Comparison of ENCODE assay signal across 8 cellular contexts in genomic region chr16:88781140-88782077, GRCh38. TPM values are rescaled to one million over a fixed set of nuclear protein-coding genes. Genes with fewer than 3 reads are reported as not detected.
DNase-seq lines count a peak whose midpoint lies in the region; ATAC-seq and TF ChIP-seq lines count a peak whose summit lies in the region.

No MANE protein-coding gene starts in this region.

- no peaks in the 10 kb centered on the region for H3K9me3 Mint-ChIP-seq in progenitor cell of endocrine pancreas (ENCODE audit: low read depth)

- H3K9me3 ChIP-seq in spleen (no peaks in the 10 kb centered on the region), testis (no peaks in the 10 kb centered on the region)

- no peak for TF ChIP-seq POLR2A in spleen (IDR thresholded peaks at IDR 0.05)
- TF ChIP-seq POLR2A in testis (IDR thresholded peaks at IDR 0.05): no peak

- H3K36me3 ChIP-seq in spleen (peaks cover 0 to 15% (median 0%) of the 10 kb centered on the region in 6 donors), testis (ENCODE audit: low read depth, missing control alignments) (no peaks in the 10 kb centered on the region)

- peak overlapping the region; percentile 74 to 97 (median 92) for H3K27ac ChIP-seq in spleen
- H3K27ac ChIP-seq in testis: no peak overlapping the region

- H3K4me1 ChIP-seq in spleen (peaks cover 45 to 91% (median 75%) of the 10 kb centered on the region in 6 donors), testis (peaks cover 12% of the 10 kb centered on the region)

- intact Hi-C loops in spleen (cut with DNase I; ENCODE audit: low total_unique reads) (no loop called here), testis (cut with DNase I; ENCODE audit: low total_unique reads) (loop anchor here (5.0 kb wide), 1 partner anchor 39 kb away; no protein-coding TSS in a partner anchor)

- H3K4me1 Mint-ChIP-seq in progenitor cell of endocrine pancreas (ENCODE audit: low read depth): peaks cover 3% of the 10 kb centered on the region

- no peaks in the 10 kb centered on the region for H3K36me3 Mint-ChIP-seq in progenitor cell of endocrine pancreas (ENCODE audit: insufficient read depth)

- no peak overlapping the region for H3K27ac Mint-ChIP-seq in progenitor cell of endocrine pancreas

- DNase-seq in T-helper 9 cell: peak; percentile 55
- peak; percentile 71 for DNase-seq in central memory CD4-positive, alpha-beta T cell
- peak; percentile 92 for DNase-seq in spleen
- no peak for DNase-seq in progenitor cell of endocrine pancreas (ENCODE audit: low spot score, unreplicated experiment)
- DNase-seq in testis: no peak
- DNase-seq in RKO (ENCODE audit: low spot score): no peak
- no peak for DNase-seq in retina

- no peaks in the 10 kb centered on the region for H3K27me3 ChIP-seq in spleen (replicated peaks in 1 of 7)
- no peaks in the 10 kb centered on the region for H3K27me3 ChIP-seq in testis

- peak overlapping the region in 5 of 8 donors; percentile 5 to 82 (median 15) for H3K4me3 ChIP-seq in spleen
- no peak overlapping the region for H3K4me3 ChIP-seq in testis

- peaks cover 23% of the 10 kb centered on the region for H3K27me3 Mint-ChIP-seq in progenitor cell of endocrine pancreas

- peak; percentile 35 for ATAC-seq in GM21390 (IDR thresholded peaks at IDR 0.05; ENCODE audit: unreplicated experiment)

- TF ChIP-seq CTCF in spleen (IDR thresholded peaks at IDR 0.05 in 8 of 11, conservative IDR thresholded peaks at IDR 0.05 in 3 of 11): no peak
- no peak for TF ChIP-seq CTCF in progenitor cell of endocrine pancreas (IDR thresholded peaks at IDR 0.05; ENCODE audit: unreplicated experiment)
- no peak for TF ChIP-seq CTCF in testis (IDR thresholded peaks at IDR 0.05)

- 17 to 30% (median 27%) methylated on average over 22 to 28 of the region's 28 CpGs for WGBS in spleen, 5 donors
- WGBS in testis, 2 donors: 80 to 94% methylated on average over 20 to 26 of the region's 28 CpGs

- H3K4me3 Mint-ChIP-seq in progenitor cell of endocrine pancreas (ENCODE audit: low read depth): no peak overlapping the region

RNA-seq across cellular contexts. Expression of gene PIEZO1, which starts 3.6 kb away (rescaled TPM):
- total RNA-seq in spleen (100 to 1,000 TPM; 154 to 249 (median 199) TPM), progenitor cell of endocrine pancreas (37.7 and 44.7 TPM in 2 replicates), testis (10 to 100 TPM; 40.7 to 44.5 TPM)
- polyA plus RNA-seq in spleen (100 to 1,000 TPM; 145 to 385 (median 371) TPM), testis (ENCODE audit: insufficient read depth, low read depth, low replicate concordance) (24.2 TPM)

RNA-seq across cellular contexts. Expression of gene CDT1, which starts 22.2 kb away (rescaled TPM):
- total RNA-seq in spleen (10 to 100 TPM in 2 of 7 donors, 1 to 10 TPM in 5; 1.5 to 17.2 (median 5.3) TPM), progenitor cell of endocrine pancreas (22.8 and 25.3 TPM in 2 replicates), testis (10 to 100 TPM; 14.9 to 19.1 TPM)
- polyA plus RNA-seq in spleen (1 to 10 TPM in 2 of 3 donors, under 1 TPM in 1; 1.00 to 3.9 (median 2.5) TPM), testis (ENCODE audit: insufficient read depth, low read depth, low replicate concordance) (11.9 TPM)

RNA-seq across cellular contexts. Expression of gene APRT, which starts 30.3 kb away (rescaled TPM):
- total RNA-seq in spleen: 100 to 1,000 TPM in 3 of 7 donors, 10 to 100 TPM in 4; 84.1 to 112 (median 96.8) TPM
- 100 to 1,000 TPM; 187 to 259 (median 225) TPM for polyA plus RNA-seq in spleen
- 100 and 115 TPM in 2 replicates for total RNA-seq in progenitor cell of endocrine pancreas
- 10 to 100 TPM; 62.1 to 82.1 TPM for total RNA-seq in testis
- polyA plus RNA-seq in testis (ENCODE audit: insufficient read depth, low read depth, low replicate concordance): 86.0 TPM

Comparison
In these comparisons a context has a peak if more than half of its experiments do, and no peak if none do; other contexts are left out.
1. DNase-seq: peak in T-helper 9 cell (single experiment), central memory CD4-positive, alpha-beta T cell (single experiment) and spleen (single experiment); none in progenitor cell of endocrine pancreas (single experiment), testis (single experiment), RKO (single experiment) and retina (single experiment).
2. H3K27ac ChIP-seq: peak in spleen (8 of 8); none in testis (0 of 2).
3. H3K4me3 ChIP-seq: peak in spleen (5 of 8); none in testis (0 of 2).